8 cellular contexts compared by ENCODE assay signal in genomic region chr11:8225589-8226036, GRCh38. TPM values are rescaled to one million over a fixed set of nuclear protein-coding genes. Genes with fewer than 3 reads are reported as not detected.
DNase-seq lines count a peak whose midpoint lies in the region; ATAC-seq and TF ChIP-seq lines count a peak whose summit lies in the region.

No MANE protein-coding gene starts in this region.

- H2AFZ ChIP-seq in smooth muscle cell (ENCODE audit: low read depth): no peak overlapping the region

- no peaks in the 10 kb centered on the region for H3K36me3 ChIP-seq in smooth muscle cell (ENCODE audit: low read depth)

- ATAC-seq in GM18861 (IDR thresholded peaks at IDR 0.05; ENCODE audit: unreplicated experiment) (peak; percentile 64), GM18873 (IDR thresholded peaks at IDR 0.05; ENCODE audit: low FRiP score, unreplicated experiment) (no peak)

- no peaks in the 10 kb centered on the region for H3K27me3 ChIP-seq in smooth muscle cell (ENCODE audit: low read depth)

- H3K9me3 ChIP-seq in smooth muscle cell (replicated peaks; ENCODE audit: low read depth): no peaks in the 10 kb centered on the region

- no peaks in the 10 kb centered on the region for H3K79me2 ChIP-seq in smooth muscle cell (ENCODE audit: low read depth)

- no peak overlapping the region for H3K4me2 ChIP-seq in smooth muscle cell

- peaks cover 7% of the 10 kb centered on the region for H3K4me1 ChIP-seq in smooth muscle cell (ENCODE audit: low read depth)

- H3K9ac ChIP-seq in smooth muscle cell (ENCODE audit: low read depth): no peak overlapping the region

- no peak overlapping the region for H3K4me3 ChIP-seq in smooth muscle cell

- TF ChIP-seq CTCF in AG09319 (IDR thresholded peaks at IDR 0.05; ENCODE audit: low read depth, low read length) (peak; percentile 78), smooth muscle cell (IDR thresholded peaks at IDR 0.05; ENCODE audit: borderline replicate concordance, insufficient read depth, poor library complexity, severe bottlenecking) (peak; percentile 97)

- DNase-seq in AG09319 (ENCODE audit: extremely low read depth, low read depth): peak; percentile 4
- DNase-seq in LoVo (ENCODE audit: low spot score): peak; percentile 29
- peak; percentile 49 for DNase-seq in T follicular helper cell (ENCODE audit: low read depth)
- DNase-seq in amniotic epithelial cell (ENCODE audit: low read depth): peak; percentile 34
- peak; percentile 85 for DNase-seq in hepatic stellate cell (ENCODE audit: low spot score)
- DNase-seq in smooth muscle cell (lab: John Stamatoyannopoulos, UW; ENCODE audit: unreplicated experiment): peak; percentile 42

- H4K20me1 ChIP-seq in smooth muscle cell (ENCODE audit: low read depth): no peaks in the 10 kb centered on the region

- no peak overlapping the region for H3K27ac ChIP-seq in smooth muscle cell (ENCODE audit: low read depth)

- no peaks in the 10 kb centered on the region for H3F3A ChIP-seq in smooth muscle cell (ENCODE audit: low read depth)

- 10% methylated on average over 8 of the region's 8 CpGs for whole genome bisulfite sequencing in smooth muscle cell (ENCODE audit: low lambda C conversion rate)

RNA-seq across cellular contexts. Expression of gene LMO1, which starts 38.1 kb away (rescaled TPM):
- 1.1 and 8.3 TPM in 2 replicates for total RNA-seq in smooth muscle cell
- polyA plus RNA-seq in smooth muscle cell: 1.6 and 5.1 TPM in 2 replicates

RNA-seq across cellular contexts. Expression of gene RIC3, which starts 56.8 kb away (rescaled TPM):
- total RNA-seq in smooth muscle cell: 0.18 and 3.1 TPM in 2 replicates
- 0.35 and 1.6 TPM in 2 replicates for polyA plus RNA-seq in smooth muscle cell

Comparison
In these comparisons a context has a peak if more than half of its experiments do, and no peak if none do; other contexts are left out.
1. DNase-seq: peak in every context shown above with its lines; median percentile 85 in hepatic stellate cell; 49 in T follicular helper cell; 42 in smooth muscle cell; 34 in amniotic epithelial cell; 29 in LoVo; 4 in AG09319.